In genomic region chr1:240000634-240001033, GRCh38 we compare ENCODE assay signal across 19 cellular contexts.
DNase-seq lines count a peak whose midpoint lies in the region; TF ChIP-seq lines count a peak whose summit lies in the region.
"Had no signal": no experiment of that assay in that cellular context is flagged by ENCODE, and none has a peak within 500 bp of the region (broad histone marks: within the 10 kb centered on the region; RNA-seq: fewer than 3 reads in every experiment).

No MANE protein-coding gene starts in this region.

- H3K9ac ChIP-seq in smooth muscle cell (ENCODE audit: low read depth), result peak overlapping the region; percentile 63

- H4K20me1 ChIP-seq in smooth muscle cell (ENCODE audit: low read depth), result no peaks in the 10 kb centered on the region

- DNase-seq in DMS53 (lab: John Stamatoyannopoulos, UW) (peak; percentile 25), DMS53 treated with DMSO at 0.1 percent for 48 hours (lab: John Stamatoyannopoulos, UW; ENCODE audit: unreplicated experiment) (no peak), RWPE1 (ENCODE audit: low spot score) (peak; percentile 53), fibroblast of gingiva (ENCODE audit: low read depth) (peak; percentile 79), smooth muscle cell (lab: John Stamatoyannopoulos, UW; ENCODE audit: unreplicated experiment) (no peak), NCI-H748 (lab: John Stamatoyannopoulos, UW; ENCODE audit: unreplicated experiment) (no peak), G401 (ENCODE audit: low spot score) (no peak), NCI-H2227 treated with DMSO at 0.1 percent for 48 hours (lab: John Stamatoyannopoulos, UW) (no peak)
- DNase-seq: activated CD8-positive, alpha-beta memory T cell treated with anti-CD3 and anti-CD28 coated beads, Interleukin-2, amount 50 U/mL, for 4 hours; activated naive CD4-positive, alpha-beta T cell treated with anti-CD3 and anti-CD28 coated beads, Interleukin-2, amount 50 U/mL, for 16 hours; Karpas-422; lower lobe of right lung; NCI-H187 treated with DMSO at 0.1 percent for 48 hours; NCI-H69; right cardiac atrium; stimulated activated naive B cell treated with anti-CD40 and anti-IgM and Interleukin-4, amounts not matched to agents 10 μg/mL and 1 μg/mL and 100 μg/mL, for 72 hours; T-helper 17 cell had no signal

- no peak overlapping the region for H3K4me3 ChIP-seq in smooth muscle cell
- H3K4me3 ChIP-seq: lower lobe of right lung had no signal

- H3K36me3 ChIP-seq in smooth muscle cell (ENCODE audit: low read depth), result no peaks in the 10 kb centered on the region
- H3K36me3 ChIP-seq: lower lobe of right lung had no signal

- H3K4me1 ChIP-seq in smooth muscle cell (ENCODE audit: low read depth), result no peaks in the 10 kb centered on the region

- H3K4me2 ChIP-seq in smooth muscle cell, result peak overlapping the region; percentile 66

- in situ Hi-C loops in G401 (cut with HindIII; ENCODE audit: low sequenced_read_pairs), result no loop called here

- H3K9me3 ChIP-seq in smooth muscle cell (replicated peaks; ENCODE audit: low read depth), result no peaks in the 10 kb centered on the region
- H3K9me3 ChIP-seq: lower lobe of right lung had no signal

- H2AFZ ChIP-seq in smooth muscle cell (ENCODE audit: low read depth), result no peak overlapping the region

- H3K27me3 ChIP-seq in smooth muscle cell (ENCODE audit: low read depth), result peaks cover 20% of the 10 kb centered on the region

- WGBS in smooth muscle cell (ENCODE audit: low lambda C conversion rate), result 47% methylated on average over 4 of the region's 4 CpGs

- POLR2A ChIA-PET in RWPE1 (lab: Yijun Ruan, JAX; ENCODE audit: low non-redundant PET), result no interaction called here

- TF ChIP-seq CTCF in RWPE1 (conservative IDR thresholded peaks at IDR 0.05; ENCODE audit: low read depth) (no peak), smooth muscle cell (IDR thresholded peaks at IDR 0.05; ENCODE audit: borderline replicate concordance, insufficient read depth, poor library complexity, severe bottlenecking) (no peak)

- CTCF ChIA-PET in RWPE1 (lab: Yijun Ruan, JAX), result no interaction called here

- H3K27ac ChIP-seq in RWPE1, result peak overlapping the region; percentile 55
- peak overlapping the region; percentile 92 for H3K27ac ChIP-seq in smooth muscle cell (ENCODE audit: low read depth)
- H3K27ac ChIP-seq: 22Rv1, HL-60, lower lobe of right lung had no signal

- H3K79me2 ChIP-seq in smooth muscle cell (ENCODE audit: low read depth), result no peaks in the 10 kb centered on the region

- H3F3A ChIP-seq in smooth muscle cell (ENCODE audit: low read depth), result peaks cover 8% of the 10 kb centered on the region

Comparison
In these comparisons a context has a peak if more than half of its experiments do, and no peak if none do; other contexts are left out.
1. DNase-seq: peak in DMS53 (single experiment), RWPE1 (single experiment) and fibroblast of gingiva (single experiment); none in DMS53 treated with DMSO at 0.1 percent for 48 hours (single experiment), smooth muscle cell (single experiment), NCI-H748 (single experiment), G401 (single experiment) and NCI-H2227 treated with DMSO at 0.1 percent for 48 hours (single experiment).